In the genomic region with DNA sequence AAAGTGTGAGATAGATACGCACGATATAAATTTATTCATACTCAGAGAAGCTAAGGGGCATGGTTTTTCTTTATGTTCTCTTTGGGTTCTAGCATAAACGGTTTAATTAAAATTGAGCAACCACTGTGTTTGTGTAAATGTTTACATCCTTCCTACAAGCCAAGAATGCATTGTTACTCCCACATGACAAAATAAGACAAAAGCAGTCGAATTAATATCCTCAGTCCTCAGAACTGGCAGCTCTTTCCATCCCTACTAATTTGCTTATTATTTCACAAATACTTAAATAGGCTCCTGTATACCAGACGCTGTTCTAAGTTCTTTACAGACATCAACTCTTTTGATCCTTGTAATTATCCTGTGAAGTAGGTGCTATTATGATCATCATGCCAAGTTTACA, we compare ENCODE assay signal across 13 cellular contexts. TPM values are rescaled to one million over a fixed set of nuclear protein-coding genes. Genes with fewer than 3 reads are reported as not detected.
A peak's percentile ranks its signal among the peaks of the same experiment; 100 is the strongest.
DNase-seq lines count a peak whose midpoint lies in the region; ATAC-seq and TF ChIP-seq lines count a peak whose summit lies in the region.
"Had no signal": no experiment of that assay in that cellular context is flagged by ENCODE, and none has a peak within 500 bp of the region (broad histone marks: within the 10 kb centered on the region; RNA-seq: fewer than 3 reads in every experiment).

No MANE protein-coding gene starts in this region.

- H3K9me3 Mint-ChIP-seq in HFFc6: no peaks in the 10 kb centered on the region
- no peaks in the 10 kb centered on the region for H3K9me3 Mint-ChIP-seq in MCF 10A (ENCODE audit: unreplicated experiment)
- H3K9me3 Mint-ChIP-seq in stimulated activated memory B cell treated with anti-CD40 and anti-IgM and Interleukin-4, amounts not matched to agents 10 μg/mL and 1 μg/mL and 100 μg/mL, for 72 hours: no peaks in the 10 kb centered on the region
- H3K9me3 Mint-ChIP-seq: IgD-negative memory B cell had no signal

- H3K4me1 Mint-ChIP-seq in HFFc6 (ENCODE audit: low read depth) (peaks cover 13% of the 10 kb centered on the region), MCF 10A (ENCODE audit: insufficient read depth, unreplicated experiment) (no peaks in the 10 kb centered on the region)
- H3K4me1 Mint-ChIP-seq in stimulated activated memory B cell treated with anti-CD40 and anti-IgM and Interleukin-4, amounts not matched to agents 10 μg/mL and 1 μg/mL and 100 μg/mL, for 72 hours: peaks cover 14% of the 10 kb centered on the region
- H3K4me1 Mint-ChIP-seq: CD4-positive, CD25-positive, alpha-beta regulatory T cell had no signal

- H3K36me3 Mint-ChIP-seq in HFFc6 (ENCODE audit: low read depth) (no peaks in the 10 kb centered on the region), MCF 10A (ENCODE audit: insufficient read depth, unreplicated experiment) (no peaks in the 10 kb centered on the region)
- peaks cover 9% of the 10 kb centered on the region for H3K36me3 Mint-ChIP-seq in stimulated activated memory B cell treated with anti-CD40 and anti-IgM and Interleukin-4, amounts not matched to agents 10 μg/mL and 1 μg/mL and 100 μg/mL, for 72 hours
- H3K36me3 Mint-ChIP-seq: CD4-positive, CD25-positive, alpha-beta regulatory T cell had no signal

- H3K9ac ChIP-seq in skeletal muscle satellite cell (ENCODE audit: low read depth, low read length): no peak overlapping the region

- H3K4me3 Mint-ChIP-seq in HFFc6 (peak overlapping the region; percentile 85), MCF 10A (ENCODE audit: unreplicated experiment) (peak overlapping the region; percentile 68)
- no peak overlapping the region for H3K4me3 Mint-ChIP-seq in stimulated activated memory B cell treated with anti-CD40 and anti-IgM and Interleukin-4, amounts not matched to agents 10 μg/mL and 1 μg/mL and 100 μg/mL, for 72 hours
- H3K4me3 Mint-ChIP-seq: CD4-positive, CD25-positive, alpha-beta regulatory T cell had no signal

- no peak overlapping the region for H3K4me3 ChIP-seq in skeletal muscle satellite cell (ENCODE audit: low read length)

- no peaks in the 10 kb centered on the region for H3K9me3 ChIP-seq in skeletal muscle satellite cell (replicated peaks; ENCODE audit: low read length)

- H3K27ac Mint-ChIP-seq in HFFc6 (no peak overlapping the region), MCF 10A (ENCODE audit: low read depth, unreplicated experiment) (no peak overlapping the region)
- no peak overlapping the region for H3K27ac Mint-ChIP-seq in stimulated activated memory B cell treated with anti-CD40 and anti-IgM and Interleukin-4, amounts not matched to agents 10 μg/mL and 1 μg/mL and 100 μg/mL, for 72 hours
- H3K27ac Mint-ChIP-seq: CD4-positive, CD25-positive, alpha-beta regulatory T cell; IgD-negative memory B cell had no signal

- intact Hi-C loops in MCF 10A (cut with micrococcal nuclease): no loop called here

- no TSS peak for BruUV-seq in MCF 10A (replicated peaks; lab: Mats Ljungman, UMichigan)

- H3K27me3 ChIP-seq in layer of hippocampus (ENCODE audit: control insufficient read depth, insufficient read depth, low read length): no peaks in the 10 kb centered on the region
- no peaks in the 10 kb centered on the region for H3K27me3 ChIP-seq in skeletal muscle satellite cell (ENCODE audit: control insufficient read depth, insufficient read depth, low read length)

- POLR2A ChIA-PET in MCF 10A (lab: Yijun Ruan, JAX): interaction anchor here (0.7 to 2.1 kb wide), 6 partner anchors 19 to 201 kb away, joined by 3 to 10 read pairs (median 3); no protein-coding TSS in a partner anchor

- CTCF ChIA-PET in MCF 10A (lab: Yijun Ruan, JAX): interaction anchor here (0.6 to 0.8 kb wide), 3 partner anchors 107 to 628 kb away, joined by 3 to 5 read pairs (median 3); no protein-coding TSS in a partner anchor

- no peaks in the 10 kb centered on the region; the same call in none of the 2 replicates for H3K27me3 Mint-ChIP-seq in HFFc6 (ENCODE audit: insufficient read depth)
- no peaks in the 10 kb centered on the region for H3K27me3 Mint-ChIP-seq in MCF 10A (ENCODE audit: insufficient read depth, unreplicated experiment)
- no peaks in the 10 kb centered on the region for H3K27me3 Mint-ChIP-seq in stimulated activated memory B cell treated with anti-CD40 and anti-IgM and Interleukin-4, amounts not matched to agents 10 μg/mL and 1 μg/mL and 100 μg/mL, for 72 hours
- H3K27me3 Mint-ChIP-seq: IgD-negative memory B cell had no signal

- H3K36me3 ChIP-seq in skeletal muscle satellite cell (ENCODE audit: insufficient read depth, low read length): no peaks in the 10 kb centered on the region

- H3K4me2 ChIP-seq in skeletal muscle satellite cell (ENCODE audit: low read length): peak overlapping the region; percentile 99

- ATAC-seq in HG03196 (IDR thresholded peaks at IDR 0.05; ENCODE audit: unreplicated experiment) (no peak), GM19351 (IDR thresholded peaks at IDR 0.05; ENCODE audit: unreplicated experiment) (no peak), HG03280 (IDR thresholded peaks at IDR 0.05; ENCODE audit: unreplicated experiment) (no peak)
- no peak for ATAC-seq in stimulated activated memory B cell treated with anti-CD40 and anti-IgM and Interleukin-4, amounts not matched to agents 10 μg/mL and 1 μg/mL and 100 μg/mL, for 72 hours

- H3K27ac ChIP-seq in layer of hippocampus (ENCODE audit: low read depth, low read length): peak overlapping the region; percentile 92

- DNase-seq in HFFc6 (no peak), MCF 10A (ENCODE audit: unreplicated experiment) (no peak)
- DNase-seq: CD4-positive, CD25-positive, alpha-beta regulatory T cell; NCI-H2081 had no signal

- TF ChIP-seq CTCF in HFFc6 (IDR thresholded peaks at IDR 0.05): no peak
- no peak for TF ChIP-seq CTCF in MCF 10A (IDR thresholded peaks at IDR 0.05; ENCODE audit: unreplicated experiment)

- peaks cover 17% of the 10 kb centered on the region for H3K4me1 ChIP-seq in skeletal muscle satellite cell (ENCODE audit: control insufficient read depth, insufficient read depth, low read length)

RNA-seq across cellular contexts. Expression of gene SSPN, which starts 32.0 kb away (rescaled TPM):
- total RNA-seq in HFFc6 (2021; fragmentation: NEBNext Ultra II Directional; extraction: Animal tissue kit (Norgen Biotek cat#: 25700)): 10 to 100 TPM; 10.6 to 17.5 (median 15.4) TPM
- 0.17 and 0.21 TPM in 2 replicates for total RNA-seq in MCF 10A (2022)
- total RNA-seq in skeletal muscle satellite cell (2012; rRNA removed): 1.0 and 5.2 TPM in 2 replicates
- total RNA-seq: activated CD8-positive, alpha-beta memory T cell treated with anti-CD3 and anti-CD28 coated beads for 36 hours; CD4-positive, CD25-positive, alpha-beta regulatory T cell; T-helper 2 cell treated with Interferon-gamma antibody and Interleukin-4, amounts not matched to agents 100 ng/mL and 5 ng/mL, for 36 hours had no signal
